Comparison of ENCODE assay signal across 8 cellular contexts in the genomic region with DNA sequence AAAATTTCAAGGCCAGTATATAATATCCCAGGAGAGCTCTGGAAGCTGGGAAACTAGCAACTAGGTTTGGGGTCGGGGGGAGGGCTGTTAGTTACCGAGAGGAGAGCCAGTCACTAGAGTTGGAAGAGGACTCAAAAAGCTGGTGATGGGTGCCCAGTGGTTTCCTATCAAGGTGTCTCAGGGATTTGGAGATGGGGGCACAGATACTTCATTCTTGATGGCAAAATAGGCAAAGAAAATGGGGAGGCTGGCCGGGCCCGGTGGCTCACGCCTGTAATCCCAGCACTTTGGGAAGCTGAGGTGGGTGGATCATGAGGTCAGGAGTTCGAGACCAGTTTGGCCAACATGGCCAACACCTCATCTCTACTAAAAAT. TPM values are rescaled to one million over a fixed set of nuclear protein-coding genes. Genes with fewer than 3 reads are reported as not detected.
A peak's percentile ranks its signal among the peaks of the same experiment; 100 is the strongest.
DNase-seq lines count a peak whose midpoint lies in the region; ATAC-seq, FAIRE-seq and TF ChIP-seq lines count a peak whose summit lies in the region.

No MANE protein-coding gene starts in this region.

- H3K9me1 ChIP-seq in keratinocyte (ENCODE audit: control insufficient read depth, extremely low read depth, insufficient read depth, low read length) = no peaks in the 10 kb centered on the region

- dilution Hi-C loops in keratinocyte (cut with MboI; ENCODE audit: extremely low pct_ligation_motif_present, low sequenced_read_pairs) = no loop called here

- no peaks in the 10 kb centered on the region for H3K27me3 ChIP-seq in keratinocyte (ENCODE audit: control insufficient read depth, extremely low read depth, insufficient read depth, low read length)

- FAIRE-seq in keratinocyte (lab: Jason Lieb, UNC) = no peak

- in situ Hi-C loops in KBM-7 (cut with MboI; ENCODE audit: low pct_unique_long_range_greater_than_20kb, low sequenced_read_pairs) = no loop called here

- no peaks in the 10 kb centered on the region for H3K27me3 Mint-ChIP-seq in activated naive CD8-positive, alpha-beta T cell

- peak overlapping the region; percentile 86 for H3K4me3 Mint-ChIP-seq in activated naive CD8-positive, alpha-beta T cell

- H3K4me1 ChIP-seq in keratinocyte (ENCODE audit: control insufficient read depth, extremely low read depth, insufficient read depth, low read length) = peaks cover 21% of the 10 kb centered on the region

- H3K9ac ChIP-seq in keratinocyte (ENCODE audit: control insufficient read depth, extremely low read depth, insufficient read depth, low read length) = peak overlapping the region; percentile 73

- peak overlapping the region; percentile 65 to 71 (median 67) for H3K4me3 ChIP-seq in keratinocyte (ENCODE audit: control insufficient read depth in 2 of 3, extremely low read depth in 1 of 3, insufficient read depth in 2 of 3, low read depth in 1 of 3, low read length in 3 of 3)

- H3K9me3 Mint-ChIP-seq in activated naive CD8-positive, alpha-beta T cell (ENCODE audit: low read depth) = no peaks in the 10 kb centered on the region

- ATAC-seq in HG03045 (IDR thresholded peaks at IDR 0.05; ENCODE audit: unreplicated experiment) = no peak
- ATAC-seq in GM18519 (IDR thresholded peaks at IDR 0.05; ENCODE audit: low FRiP score, unreplicated experiment) = no peak

- no peak for TF ChIP-seq CTCF in keratinocyte (optimal IDR thresholded peaks at IDR 0.05 in 1 of 3, IDR thresholded peaks at IDR 0.05 in 1 of 3, conservative IDR thresholded peaks at IDR 0.05 in 1 of 3; ENCODE audit: extremely low read depth in 1 of 3, insufficient read depth in 2 of 3, low read length in 3 of 3)

- DNase-seq in NCI-H82 (lab: John Stamatoyannopoulos, UW) (peak; percentile 40), NCI-H82 treated with DMSO at 0.1 percent for 48 hours (lab: John Stamatoyannopoulos, UW; ENCODE audit: unreplicated experiment) (no peak), keratinocyte (ENCODE audit: low read depth, low spot score) (no peak), substantia nigra (lab: John Stamatoyannopoulos, UW) (no peak), KBM-7 (no peak)

- peaks cover 4% of the 10 kb centered on the region for H4K20me1 ChIP-seq in keratinocyte (ENCODE audit: control insufficient read depth, extremely low read depth, insufficient read depth, low read length)

- H2AFZ ChIP-seq in keratinocyte (ENCODE audit: control insufficient read depth, low read length) = no peak overlapping the region

- H3K79me2 ChIP-seq in keratinocyte (ENCODE audit: control insufficient read depth, insufficient read depth, low read length) = peaks cover 14% of the 10 kb centered on the region

- H3K27ac Mint-ChIP-seq in activated naive CD8-positive, alpha-beta T cell = peak overlapping the region; percentile 83

- H3K27ac ChIP-seq in keratinocyte (ENCODE audit: control insufficient read depth, insufficient read depth, low read length) = peak overlapping the region; percentile 29
- peak overlapping the region; percentile 94 for H3K27ac ChIP-seq in substantia nigra (ENCODE audit: low read depth, low read length, poor library complexity, severe bottlenecking)

- H3K4me2 ChIP-seq in keratinocyte (ENCODE audit: control insufficient read depth, extremely low read depth, insufficient read depth, low read depth, low read length) = peak overlapping the region; percentile 92

- H3K9me3 ChIP-seq in keratinocyte (ENCODE audit: control insufficient read depth, low read depth, low read length) = no peaks in the 10 kb centered on the region

- peaks cover 23 to 51% of the 10 kb centered on the region in 2 experiments for H3K36me3 ChIP-seq in keratinocyte (ENCODE audit: control insufficient read depth in 2 of 2, extremely low read depth in 1 of 2, insufficient read depth in 2 of 2, low read length in 2 of 2)

- H3K4me1 Mint-ChIP-seq in activated naive CD8-positive, alpha-beta T cell (ENCODE audit: low read depth) = peaks cover 55% of the 10 kb centered on the region

- H3K36me3 Mint-ChIP-seq in activated naive CD8-positive, alpha-beta T cell = no peaks in the 10 kb centered on the region

RNA-seq across cellular contexts. Expression of a gene that starts 0.8 kb away (rescaled TPM):
- 15.2 to 17.1 TPM (median 15.8 TPM) in 3 replicates for polyA plus RNA-seq in keratinocyte
- polyA plus RNA-seq in keratinocyte (2011; ENCODE audit: low read depth) = 7.6 TPM
- 9.1 and 12.6 TPM in 2 replicates for polyA plus RNA-seq in keratinocyte (2011; cell fraction: cytosol; rRNA removed)
- polyA plus RNA-seq in keratinocyte (2011; cell fraction: nucleus; rRNA removed) = 50.2 and 55.7 TPM in 2 replicates
- 12.6 and 24.1 TPM in 2 replicates for polyA plus RNA-seq in keratinocyte (2012; ENCODE audit: low replicate concordance)
- 7.9 to 14.9 TPM (median 11.1 TPM) in 3 replicates for polyA minus RNA-seq in keratinocyte
- 9.2 TPM for polyA minus RNA-seq in keratinocyte (2011; cell fraction: cytosol; rRNA and poly(A)+ RNA removed)
- polyA minus RNA-seq in keratinocyte (2011; cell fraction: nucleus; rRNA and poly(A)+ RNA removed) = 5.5 and 10.0 TPM in 2 replicates

RNA-seq across cellular contexts. Expression of a gene that starts 6.3 kb away (rescaled TPM):
- 119 to 246 TPM (median 178 TPM) in 3 replicates for polyA plus RNA-seq in keratinocyte
- polyA plus RNA-seq in keratinocyte (2011; ENCODE audit: low read depth) = 13.0 TPM
- polyA plus RNA-seq in keratinocyte (2011; cell fraction: cytosol; rRNA removed) = 222 and 276 TPM in 2 replicates
- polyA plus RNA-seq in keratinocyte (2011; cell fraction: nucleus; rRNA removed) = 188 and 225 TPM in 2 replicates
- polyA plus RNA-seq in keratinocyte (2012; ENCODE audit: low replicate concordance) = 238 and 287 TPM in 2 replicates
- 116 to 126 TPM (median 120 TPM) in 3 replicates for polyA minus RNA-seq in keratinocyte
- polyA minus RNA-seq in keratinocyte (2011; cell fraction: cytosol; rRNA and poly(A)+ RNA removed) = 145 TPM
- 53.3 and 55.0 TPM in 2 replicates for polyA minus RNA-seq in keratinocyte (2011; cell fraction: nucleus; rRNA and poly(A)+ RNA removed)

RNA-seq across cellular contexts. Expression of a gene that starts 8.2 kb away (rescaled TPM):
- 2.1 to 2.9 TPM (median 2.8 TPM) in 3 replicates for polyA plus RNA-seq in keratinocyte
- 1.1 TPM for polyA plus RNA-seq in keratinocyte (2011; ENCODE audit: low read depth)
- 1.2 and 1.9 TPM in 2 replicates for polyA plus RNA-seq in keratinocyte (2011; cell fraction: cytosol; rRNA removed)
- 18.2 and 25.5 TPM in 2 replicates for polyA plus RNA-seq in keratinocyte (2011; cell fraction: nucleus; rRNA removed)
- 3.4 and 10.9 TPM in 2 replicates for polyA plus RNA-seq in keratinocyte (2012; ENCODE audit: low replicate concordance)
- 4.1 to 5.7 TPM (median 5.4 TPM) in 3 replicates for polyA minus RNA-seq in keratinocyte
- 0.96 TPM for polyA minus RNA-seq in keratinocyte (2011; cell fraction: cytosol; rRNA and poly(A)+ RNA removed)
- 4.3 and 10.1 TPM in 2 replicates for polyA minus RNA-seq in keratinocyte (2011; cell fraction: nucleus; rRNA and poly(A)+ RNA removed)

RNA-seq across cellular contexts. Expression of a gene that starts 20.0 kb away (rescaled TPM):
- 5.7 to 20.0 TPM (median 17.3 TPM) in 3 replicates for polyA plus RNA-seq in keratinocyte
- polyA plus RNA-seq in keratinocyte (2011; ENCODE audit: low read depth) = 0.61 TPM
- 3.5 and 5.2 TPM in 2 replicates for polyA plus RNA-seq in keratinocyte (2011; cell fraction: cytosol; rRNA removed)
- polyA plus RNA-seq in keratinocyte (2011; cell fraction: nucleus; rRNA removed) = 6.6 and 7.9 TPM in 2 replicates
- 0.31 and 16.9 TPM in 2 replicates for polyA plus RNA-seq in keratinocyte (2012; ENCODE audit: low replicate concordance)
- polyA minus RNA-seq in keratinocyte = 5.1 to 15.2 TPM (median 13.9 TPM) in 3 replicates
- polyA minus RNA-seq in keratinocyte (2011; cell fraction: cytosol; rRNA and poly(A)+ RNA removed) = 5.8 TPM
- 4.7 and 5.0 TPM in 2 replicates for polyA minus RNA-seq in keratinocyte (2011; cell fraction: nucleus; rRNA and poly(A)+ RNA removed)

RNA-seq across cellular contexts. Expression of a gene that starts 42.8 kb away (rescaled TPM):
- 6.8 to 9.9 TPM (median 7.8 TPM) in 3 replicates for polyA plus RNA-seq in keratinocyte
- polyA plus RNA-seq in keratinocyte (2011; ENCODE audit: low read depth) = 2.8 TPM
- 5.9 and 7.1 TPM in 2 replicates for polyA plus RNA-seq in keratinocyte (2011; cell fraction: cytosol; rRNA removed)
- polyA plus RNA-seq in keratinocyte (2011; cell fraction: nucleus; rRNA removed) = 12.3 and 13.0 TPM in 2 replicates
- polyA plus RNA-seq in keratinocyte (2012; ENCODE audit: low replicate concordance) = 6.9 and 10.7 TPM in 2 replicates
- 8.9 to 15.2 TPM (median 10.3 TPM) in 3 replicates for polyA minus RNA-seq in keratinocyte
- 5.6 TPM for polyA minus RNA-seq in keratinocyte (2011; cell fraction: cytosol; rRNA and poly(A)+ RNA removed)
- polyA minus RNA-seq in keratinocyte (2011; cell fraction: nucleus; rRNA and poly(A)+ RNA removed) = 8.2 and 12.2 TPM in 2 replicates
